In the genomic region with DNA sequence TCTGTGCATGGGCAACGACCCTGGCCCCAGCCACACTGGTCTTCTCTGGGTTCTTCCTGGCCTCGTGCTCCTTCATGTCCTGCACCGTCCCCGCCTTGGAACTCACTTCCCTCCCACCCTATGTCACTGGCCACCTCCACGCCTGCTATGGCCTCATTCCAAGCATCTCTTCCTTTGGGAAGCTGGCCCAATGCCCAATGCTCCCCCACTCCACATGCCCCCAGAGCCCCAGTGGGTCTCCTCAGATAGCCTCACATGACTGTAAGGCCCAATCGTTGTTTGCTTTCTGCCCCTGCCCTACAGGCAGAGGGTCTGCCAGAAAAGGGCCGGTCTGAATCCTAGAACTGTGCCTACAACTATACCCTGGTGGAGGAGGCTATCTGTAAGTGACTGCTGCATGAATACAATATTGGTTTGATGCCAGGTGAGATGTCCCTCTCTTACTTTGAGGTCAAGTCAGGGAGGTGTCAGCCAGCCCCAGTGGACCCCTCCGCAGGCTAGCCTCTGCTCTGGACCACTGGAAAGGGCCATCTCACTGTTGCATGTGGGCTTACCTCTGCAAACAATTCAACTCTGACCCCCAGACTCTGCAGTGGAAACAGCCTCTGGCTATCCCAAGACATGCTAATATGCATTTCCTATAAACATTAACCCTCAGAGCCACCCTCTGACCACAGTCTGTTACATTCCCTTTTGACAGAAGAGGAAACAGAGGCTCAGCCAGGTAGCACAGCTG, we compare ENCODE assay signal across 15 cellular contexts. TPM values are rescaled to one million over a fixed set of nuclear protein-coding genes. Genes with fewer than 3 reads are reported as not detected.
A peak's percentile ranks its signal among the peaks of the same experiment; 100 is the strongest.
DNase-seq lines count a peak whose midpoint lies in the region; ATAC-seq lines count a peak whose summit lies in the region.
"Had no signal": no experiment of that assay in that cellular context is flagged by ENCODE, and none has a peak within 500 bp of the region (broad histone marks: within the 10 kb centered on the region; RNA-seq: fewer than 3 reads in every experiment).

No MANE protein-coding gene starts in this region.

- H3K4me3 ChIP-seq in CD4-positive, alpha-beta memory T cell (ENCODE audit: low read length in 2 of 2) = no peak overlapping the region
- H3K4me3 ChIP-seq: gastrocnemius medialis, prostate gland, vagina had no signal

- CTCF ChIA-PET in CD4-positive, alpha-beta memory T cell (lab: Charles Lee; ENCODE audit: partially characterized antibody) = no interaction called here
- CTCF ChIA-PET in T-cell (lab: Charles Lee) = interaction anchor here in 1 of 2 donors (0.7 kb wide), 1 partner anchor 219 kb away, joined by 3 read pairs; no protein-coding TSS in a partner anchor

- H3K9me3 ChIP-seq in CD4-positive, alpha-beta memory T cell (ENCODE audit: control insufficient read depth in 1 of 2, low read length in 2 of 2) = no peaks in the 10 kb centered on the region
- H3K9me3 ChIP-seq: gastrocnemius medialis, prostate gland, vagina had no signal

- no peaks in the 10 kb centered on the region for H3K9me3 Mint-ChIP-seq in CD4-positive, alpha-beta memory T cell
- no peaks in the 10 kb centered on the region for H3K9me3 Mint-ChIP-seq in T-cell
- no peaks in the 10 kb centered on the region for H3K9me3 Mint-ChIP-seq in activated T-helper 2 cell treated with anti-CD3 and anti-CD28 coated beads, Interferon-gamma antibody, Interleukin-2, Interleukin-4, amounts not matched to agents 10 μg/mL and 5 μg/mL and 100 μg/mL, durations not matched to agents 14 hours and 24 hours and 36 hours
- H3K9me3 Mint-ChIP-seq: CD4-positive, alpha-beta T cell; GM23338 had no signal

- H3K4me1 Mint-ChIP-seq in CD4-positive, alpha-beta memory T cell = peaks cover 4 to 23% (median 9%) of the 10 kb centered on the region in 4 donors
- H3K4me1 Mint-ChIP-seq in T-cell = peaks cover 15 to 32% (median 21%) of the 10 kb centered on the region in 3 donors
- peaks cover 5% of the 10 kb centered on the region for H3K4me1 Mint-ChIP-seq in activated T-helper 2 cell treated with anti-CD3 and anti-CD28 coated beads, Interferon-gamma antibody, Interleukin-2, Interleukin-4, amounts not matched to agents 10 μg/mL and 5 μg/mL and 100 μg/mL, durations not matched to agents 14 hours and 24 hours and 36 hours (ENCODE audit: low read depth)

- no peak overlapping the region for H3K27ac ChIP-seq in CD4-positive, alpha-beta memory T cell (ENCODE audit: low read depth, low read length)
- H3K27ac ChIP-seq: gastrocnemius medialis, prostate gland, vagina had no signal

- H3K27me3 ChIP-seq in CD4-positive, alpha-beta memory T cell (ENCODE audit: insufficient read depth, low read length) = peaks cover 3% of the 10 kb centered on the region
- H3K27me3 ChIP-seq: gastrocnemius medialis, vagina had no signal

- H3K36me3 Mint-ChIP-seq in CD4-positive, alpha-beta memory T cell = no peaks in the 10 kb centered on the region
- H3K36me3 Mint-ChIP-seq in T-cell = no peaks in the 10 kb centered on the region
- H3K36me3 Mint-ChIP-seq in activated T-helper 2 cell treated with anti-CD3 and anti-CD28 coated beads, Interferon-gamma antibody, Interleukin-2, Interleukin-4, amounts not matched to agents 10 μg/mL and 5 μg/mL and 100 μg/mL, durations not matched to agents 14 hours and 24 hours and 36 hours (ENCODE audit: low read depth) = no peaks in the 10 kb centered on the region

- intact Hi-C loops in CD4-positive, alpha-beta memory T cell (cut with micrococcal nuclease) = loop anchor here (5.0 kb wide), 1 partner anchor 69 kb away; no protein-coding TSS in a partner anchor
- intact Hi-C loops in left ventricle myocardium superior (cut with micrococcal nuclease) = no loop called here
- intact Hi-C loops in sciatic nerve (cut with DNase I) = no loop called here
- intact Hi-C loops in activated T-helper 2 cell treated with anti-CD3 and anti-CD28 coated beads, Interferon-gamma antibody, Interleukin-2, Interleukin-4, amounts not matched to agents 10 μg/mL and 5 μg/mL and 100 μg/mL, durations not matched to agents 14 hours and 24 hours and 36 hours (cut with micrococcal nuclease) = no loop called here

- no peaks in the 10 kb centered on the region for H3K27me3 Mint-ChIP-seq in CD4-positive, alpha-beta memory T cell
- no peaks in the 10 kb centered on the region for H3K27me3 Mint-ChIP-seq in T-cell
- H3K27me3 Mint-ChIP-seq in activated T-helper 2 cell treated with anti-CD3 and anti-CD28 coated beads, Interferon-gamma antibody, Interleukin-2, Interleukin-4, amounts not matched to agents 10 μg/mL and 5 μg/mL and 100 μg/mL, durations not matched to agents 14 hours and 24 hours and 36 hours (ENCODE audit: low read depth) = peaks cover 41% of the 10 kb centered on the region

- POLR2A ChIA-PET in CD4-positive, alpha-beta memory T cell (lab: Charles Lee; ENCODE audit: partially characterized antibody) = no interaction called here
- POLR2A ChIA-PET in T-cell (lab: Charles Lee) = no interaction called here

- no peaks in the 10 kb centered on the region for H3K36me3 ChIP-seq in CD4-positive, alpha-beta memory T cell (ENCODE audit: insufficient read depth, low read length)
- H3K36me3 ChIP-seq: gastrocnemius medialis, prostate gland, vagina had no signal

- ATAC-seq in T-cell (replicated peaks in 1 of 4) = no peak
- no peak for ATAC-seq in left ventricle myocardium superior
- no peak for ATAC-seq in sciatic nerve
- ATAC-seq in esophagus mucosa = no peak
- ATAC-seq: gastrocnemius medialis, GM23338 had no signal

- peak overlapping the region in 6 of 7 donors; percentile 30 to 92 (median 44) for H3K27ac Mint-ChIP-seq in CD4-positive, alpha-beta memory T cell
- H3K27ac Mint-ChIP-seq in T-cell = peak overlapping the region; percentile 3 to 75
- no peak overlapping the region for H3K27ac Mint-ChIP-seq in activated T-helper 2 cell treated with anti-CD3 and anti-CD28 coated beads, Interferon-gamma antibody, Interleukin-2, Interleukin-4, amounts not matched to agents 10 μg/mL and 5 μg/mL and 100 μg/mL, durations not matched to agents 14 hours and 24 hours and 36 hours
- H3K27ac Mint-ChIP-seq: GM23338 had no signal

- H3K4me1 ChIP-seq in CD4-positive, alpha-beta memory T cell (ENCODE audit: insufficient read depth, low read length) = peaks cover 11% of the 10 kb centered on the region

- peak overlapping the region in 2 of 8 donors; percentile 86 to 95 for H3K4me3 Mint-ChIP-seq in CD4-positive, alpha-beta memory T cell
- H3K4me3 Mint-ChIP-seq in T-cell = peak overlapping the region in 2 of 3 donors; percentile 66 to 84
- H3K4me3 Mint-ChIP-seq in activated T-helper 2 cell treated with anti-CD3 and anti-CD28 coated beads, Interferon-gamma antibody, Interleukin-2, Interleukin-4, amounts not matched to agents 10 μg/mL and 5 μg/mL and 100 μg/mL, durations not matched to agents 14 hours and 24 hours and 36 hours (ENCODE audit: low read depth) = no peak overlapping the region

- DNase-seq in CD4-positive, alpha-beta memory T cell = no peak
- DNase-seq in T-cell = peak in 1 of 34 experiments; percentile 1
- peak; percentile 27 for DNase-seq in left ventricle myocardium superior
- DNase-seq in sciatic nerve (ENCODE audit: low spot score) = peak; percentile 56
- no peak for DNase-seq in stimulated activated naive CD4-positive, alpha-beta T cell treated with Interleukin-2 at 50 U/mL for 16 hours (lab: John Stamatoyannopoulos, UW)
- DNase-seq in activated T-helper 2 cell treated with anti-CD3 and anti-CD28 coated beads, Interferon-gamma antibody, Interleukin-2, Interleukin-4, amounts not matched to agents 10 μg/mL and 5 μg/mL and 100 μg/mL, durations not matched to agents 14 hours and 24 hours and 36 hours (ENCODE audit: low spot score) = no peak
- DNase-seq: gastrocnemius medialis, IMR-90, midbrain, NCI-H1092 treated with DMSO at 0.1 percent for 48 hours had no signal

RNA-seq across cellular contexts. Expression of a gene that starts 2.1 kb away (rescaled TPM):
- total RNA-seq in CD4-positive, alpha-beta memory T cell = under 1 TPM; 0.36 to 0.76 TPM
- polyA plus RNA-seq in CD4-positive, alpha-beta memory T cell = under 1 TPM in 1 of 2 donors, not detected in 1; 0.05 TPM
- total RNA-seq in T-cell (1 to 10 TPM in 4 of 5 donors, under 1 TPM in 1; 0.70 to 1.4 (median 1.3) TPM), left ventricle myocardium superior (3.3 TPM), sciatic nerve (22.8 TPM), esophagus mucosa (0.76 TPM)
- total RNA-seq in activated T-helper 2 cell treated with anti-CD3 and anti-CD28 coated beads, Interferon-gamma antibody, Interleukin-2, Interleukin-4, amounts not matched to agents 10 μg/mL and 5 μg/mL and 100 μg/mL, durations not matched to agents 14 hours and 24 hours and 36 hours = 0.32 and 0.39 TPM in 2 replicates

Comparison
In these comparisons a context has a peak if more than half of its experiments do, and no peak if none do; other contexts are left out.
1. DNase-seq: peak in left ventricle myocardium superior (single experiment) and sciatic nerve (single experiment); none in CD4-positive, alpha-beta memory T cell (0 of 5), stimulated activated naive CD4-positive, alpha-beta T cell treated with Interleukin-2 at 50 U/mL for 16 hours (single experiment) and activated T-helper 2 cell treated with anti-CD3 and anti-CD28 coated beads, Interferon-gamma antibody, Interleukin-2, Interleukin-4, amounts not matched to agents 10 μg/mL and 5 μg/mL and 100 μg/mL, durations not matched to agents 14 hours and 24 hours and 36 hours (single experiment).